8 cellular contexts compared by ENCODE assay signal in genomic region chr12:130870442-130871285, GRCh38. TPM values are rescaled to one million over a fixed set of nuclear protein-coding genes. Genes with fewer than 3 reads are reported as not detected.
A peak's percentile ranks its signal among the peaks of the same experiment; 100 is the strongest.
DNase-seq lines count a peak whose midpoint lies in the region; ATAC-seq, FAIRE-seq and TF ChIP-seq lines count a peak whose summit lies in the region.

No MANE protein-coding gene starts in this region.

- peaks cover 37% of the 10 kb centered on the region for H3K79me2 ChIP-seq in astrocyte (ENCODE audit: insufficient read depth, low read length)

- peaks cover 12% of the 10 kb centered on the region for H3K4me1 Mint-ChIP-seq in astrocyte (ENCODE audit: low read depth, unreplicated experiment)

- peak; percentile 54 for TF ChIP-seq CTCF in astrocyte (IDR thresholded peaks at IDR 0.05; ENCODE audit: insufficient read depth, low read depth, low read length)
- TF ChIP-seq CTCF in retinal pigment epithelial cell (conservative IDR thresholded peaks at IDR 0.05; ENCODE audit: low read depth, low read length) = peak; percentile 76

- H3K36me3 ChIP-seq in HUES6 (ENCODE audit: control insufficient read depth, insufficient read depth, low read length) = peaks cover 32% of the 10 kb centered on the region
- peaks cover 28% of the 10 kb centered on the region for H3K36me3 ChIP-seq in astrocyte (ENCODE audit: insufficient read depth, low read length)
- peaks cover 0 to 2% of the 10 kb centered on the region in 2 donors for H3K36me3 ChIP-seq in aorta (ENCODE audit: control insufficient read depth in 1 of 2, insufficient read depth in 2 of 2, low read length in 1 of 2)

- H3K27ac ChIP-seq in HUES6 (ENCODE audit: low read depth, low read length) (peak overlapping the region; percentile 92), astrocyte (ENCODE audit: low read depth, low read length) (peak overlapping the region; percentile 93), aorta (ENCODE audit: low read depth in 1 of 2, low read length in 2 of 2) (peak overlapping the region in 1 of 2 donors; percentile 1)

- H3K27me3 ChIP-seq in HUES6 (ENCODE audit: control insufficient read depth, insufficient read depth, low read length) (no peaks in the 10 kb centered on the region), astrocyte (ENCODE audit: insufficient read depth, low read length) (no peaks in the 10 kb centered on the region), aorta (ENCODE audit: control insufficient read depth in 1 of 2, insufficient read depth in 2 of 2, low read length in 1 of 2) (no peaks in the 10 kb centered on the region)

- ATAC-seq in GM21367 (IDR thresholded peaks at IDR 0.05; ENCODE audit: unreplicated experiment) (peak; percentile 51), aorta (ENCODE audit: low FRiP score) (peak; percentile 65)

- FAIRE-seq in astrocyte (lab: Jason Lieb, UNC) = no peak

- peak overlapping the region; percentile 96 for H3K4me2 ChIP-seq in astrocyte (ENCODE audit: low read length)

- H3K9me3 ChIP-seq in HUES6 (ENCODE audit: control insufficient read depth, insufficient read depth, low read depth, low read length) = no peaks in the 10 kb centered on the region
- H3K9me3 ChIP-seq in astrocyte (ENCODE audit: insufficient read depth, low read depth, low read length) = no peaks in the 10 kb centered on the region
- no peaks in the 10 kb centered on the region for H3K9me3 ChIP-seq in aorta (ENCODE audit: control insufficient read depth, low read length)

- H3K4me1 ChIP-seq in HUES6 (ENCODE audit: control insufficient read depth, insufficient read depth, low read length) = peaks cover 22% of the 10 kb centered on the region
- H3K4me1 ChIP-seq in astrocyte (ENCODE audit: insufficient read depth, low read length) = peaks cover 19% of the 10 kb centered on the region
- H3K4me1 ChIP-seq in aorta (ENCODE audit: control insufficient read depth in 1 of 2, insufficient read depth in 2 of 2, low read length in 2 of 2) = peaks cover 0 to 3% of the 10 kb centered on the region in 2 donors

- peak overlapping the region; percentile 76 for H3K4me3 Mint-ChIP-seq in astrocyte (ENCODE audit: unreplicated experiment)

- intact Hi-C loops in aorta (cut with DNase I) = loop anchor here in 1 of 2 donors (2.0 kb wide), 1 partner anchor 32 kb away; the partner anchor contains the start of gene STX2

- DNase-seq in DMS153 treated with DMSO at 0.1 percent for 48 hours (lab: John Stamatoyannopoulos, UW; ENCODE audit: unreplicated experiment) (peak; percentile 75), T-helper 2 cell (peak; percentile 23 to 94 (median 58)), astrocyte (ENCODE audit: low read depth) (peak; percentile 92), hepatic stellate cell (ENCODE audit: low spot score) (peak; percentile 94), retinal pigment epithelial cell (ENCODE audit: low read depth) (peak; percentile 85), aorta (peak; percentile 82 to 90)

- H3K27me3 Mint-ChIP-seq in astrocyte (ENCODE audit: low read depth, unreplicated experiment) = no peaks in the 10 kb centered on the region

- peak overlapping the region; percentile 96 for H2AFZ ChIP-seq in astrocyte (ENCODE audit: low read depth, low read length)

- H3K9ac ChIP-seq in HUES6 (ENCODE audit: low read length) (peak overlapping the region; percentile 97), astrocyte (ENCODE audit: low read length) (peak overlapping the region; percentile 89)

- peaks cover 18% of the 10 kb centered on the region for H3K36me3 Mint-ChIP-seq in astrocyte (ENCODE audit: low read depth, unreplicated experiment)

- peak overlapping the region; percentile 87 for H3K27ac Mint-ChIP-seq in astrocyte (ENCODE audit: unreplicated experiment)

- H3K9me3 Mint-ChIP-seq in astrocyte (ENCODE audit: unreplicated experiment) = no peaks in the 10 kb centered on the region

- peak overlapping the region; percentile 82 for H3K4me3 ChIP-seq in HUES6 (ENCODE audit: low read depth, low read length)
- H3K4me3 ChIP-seq in astrocyte (ENCODE audit: insufficient read depth, low read depth, low read length) = peak overlapping the region; percentile 63
- H3K4me3 ChIP-seq in retinal pigment epithelial cell (ENCODE audit: low read length) = peak overlapping the region; percentile 54
- H3K4me3 ChIP-seq in aorta (ENCODE audit: low read length in 2 of 2) = no peak overlapping the region

- peaks cover 33% of the 10 kb centered on the region for H4K20me1 ChIP-seq in astrocyte (ENCODE audit: insufficient read depth, low read length)

- 35 to 43% methylated on average over 31 of the region's 31 CpGs for WGBS in aorta, 2 donors

RNA-seq across cellular contexts. Expression of gene RAN, which starts 1.2 kb away (rescaled TPM):
- total RNA-seq in astrocyte = 795 and 872 TPM in 2 replicates
- 100 to 1,000 TPM; 233 to 304 TPM for total RNA-seq in aorta
- 100 to 1,000 TPM; 158 to 210 TPM for polyA plus RNA-seq in aorta

RNA-seq across cellular contexts. Expression of gene STX2, which starts 31.6 kb away (rescaled TPM):
- 30.5 and 33.0 TPM in 2 replicates for total RNA-seq in astrocyte
- total RNA-seq in aorta = 10 to 100 TPM; 30.4 to 31.5 TPM
- polyA plus RNA-seq in aorta = 10 to 100 TPM; 15.8 to 21.0 TPM

Comparison
In these comparisons a context has a peak if more than half of its experiments do, and no peak if none do; other contexts are left out.
1. H3K4me3 ChIP-seq: peak in HUES6 (single experiment), astrocyte (single experiment) and retinal pigment epithelial cell (single experiment); none in aorta (0 of 2).
2. Peak in every context shown above with its lines, with median percentiles within 50 percentile points of each other: DNase-seq.